In genomic region chr1:212471286-212471685, GRCh38 we compare ENCODE assay signal across 22 cellular contexts.
"Had no signal": no experiment of that assay in that cellular context is flagged by ENCODE, and none has a peak within 500 bp of the region (broad histone marks: within the 10 kb centered on the region; RNA-seq: fewer than 3 reads in every experiment).

No MANE protein-coding gene starts in this region.

- H3K36me3 ChIP-seq: SJSA1 had no signal

- H3K27me3 ChIP-seq: SJSA1 had no signal

- DNase-seq: KBM-7, MV-4-11, NCI-H1048, NCI-H1105, NCI-H1417 treated with DMSO at 0.1 percent for 48 hours, NCI-H146, NCI-H1694 treated with DMSO at 0.1 percent for 48 hours, NCI-H2029, NCI-H2081 treated with DMSO at 0.1 percent for 48 hours, NCI-H2171, NCI-H226, NCI-H446, NCI-H510A, NCI-H524 treated with DMSO at 0.1 percent for 48 hours, NCI-H69, NCI-H774, Right ventricle myocardium superior, RPMI8226, SIG-M5 had no signal

- H3K4me3 ChIP-seq: SJSA1, SK-N-MC had no signal

- H3K9me3 ChIP-seq: SJSA1 had no signal

- H3K27ac ChIP-seq: HL-60, SJSA1, SK-N-MC had no signal
